In genomic region chrX:115850986-115851385, GRCh38 we compare ENCODE assay signal across 6 cellular contexts.
DNase-seq lines count a peak whose midpoint lies in the region; ATAC-seq and TF ChIP-seq lines count a peak whose summit lies in the region.
"Not testable (repeated sequence)": the region's sequence is repeated elsewhere in the genome, so short reads cannot be mapped to it uniquely, and the experiment has no call there.

No MANE protein-coding gene starts in this region.

- not testable (repeated sequence) for TF ChIP-seq EP300 in transverse colon (IDR thresholded peaks at IDR 0.05; ENCODE audit: low read depth)

- in situ Hi-C loops in transverse colon (cut with MboI; ENCODE audit: low pct_ligation_motif_present in 1 of 4, low pct_unique_long_range_greater_than_20kb in 1 of 4, low sequenced_read_pairs in 3 of 4) = not testable (repeated sequence)

- H3K36me3 ChIP-seq in right atrium auricular region; psoas muscle (ENCODE audit: insufficient read depth in 1 of 2, low read depth in 1 of 2); transverse colon: not testable (repeated sequence)

- H3K9me3 ChIP-seq in right atrium auricular region, psoas muscle, transverse colon: not testable (repeated sequence)

- TF ChIP-seq POLR2A in transverse colon (IDR thresholded peaks at IDR 0.05) = not testable (repeated sequence)

- not testable (repeated sequence) for H3K27ac ChIP-seq in right atrium auricular region, psoas muscle, transverse colon

- not testable (repeated sequence) for TF ChIP-seq CTCF in right atrium auricular region (IDR thresholded peaks at IDR 0.05); psoas muscle (IDR thresholded peaks at IDR 0.05); transverse colon (IDR thresholded peaks at IDR 0.05)

- ATAC-seq in psoas muscle = not testable (repeated sequence)

- 65% methylated on average over 4 of the region's 23 CpGs; no CpG with 5 or more reads in 2 of the 3 donors for WGBS in psoas muscle, 3 donors
- no CpG with 5 or more reads among the region's 23 CpGs for WGBS in transverse colon (ENCODE audit: low coverage in 1 of 2), 2 donors

- H3K27me3 ChIP-seq in right atrium auricular region; psoas muscle (ENCODE audit: insufficient read depth in 3 of 3, low read length in 2 of 3); transverse colon: not testable (repeated sequence)

- not testable (repeated sequence) for H3K4me3 ChIP-seq in right atrium auricular region, transverse colon
- H3K4me3 ChIP-seq in psoas muscle = peak overlapping the region; percentile 34

- H3K4me1 ChIP-seq in right atrium auricular region, psoas muscle, transverse colon: not testable (repeated sequence)

- intact Hi-C loops in psoas muscle (cut with DNase I); transverse colon (cut with DNase I; ENCODE audit: low total_unique reads): not testable (repeated sequence)

- DNase-seq in activated CD8-positive, alpha-beta memory T cell treated with anti-CD3 and anti-CD28 coated beads, Interleukin-2, amount 50 U/mL, for 4 hours = peak; percentile 24
- DNase-seq in activated gamma-delta T cell treated with Interleukin-2 at 50 U/mL for 16 hours (peak; percentile 6), right atrium auricular region (ENCODE audit: low spot score) (peak; percentile 58), mesenteric fat pad (ENCODE audit: low spot score) (peak; percentile 41), transverse colon (peak; percentile 16)
- not testable (repeated sequence) for DNase-seq in psoas muscle
